18 cellular contexts compared by ENCODE assay signal in genomic region chr13:25165664-25166063, GRCh38. TPM values are rescaled to one million over a fixed set of nuclear protein-coding genes. Genes with fewer than 3 reads are reported as not detected.
A peak's percentile ranks its signal among the peaks of the same experiment; 100 is the strongest.
DNase-seq lines count a peak whose midpoint lies in the region; TF ChIP-seq lines count a peak whose summit lies in the region.
"Had no signal": no experiment of that assay in that cellular context is flagged by ENCODE, and none has a peak within 500 bp of the region (broad histone marks: within the 10 kb centered on the region; RNA-seq: fewer than 3 reads in every experiment).

No MANE protein-coding gene starts in this region.

- no peaks in the 10 kb centered on the region for H3K9me2 ChIP-seq in neural cell (ENCODE audit: insufficient read depth, low read length)

- H2AFZ ChIP-seq in neural cell (ENCODE audit: low read depth, low read length) = no peak overlapping the region

- no peak for TF ChIP-seq RAD21 in neural cell (conservative IDR thresholded peaks at IDR 0.05)

- H3F3A ChIP-seq in neural cell (ENCODE audit: insufficient read depth, low read length, poor library complexity, severe bottlenecking) = no peaks in the 10 kb centered on the region

- no peaks in the 10 kb centered on the region for H3K9me3 ChIP-seq in neural cell (ENCODE audit: low read length)
- H3K9me3 ChIP-seq: BE2C had no signal

- H3K27ac ChIP-seq in cingulate gyrus (ENCODE audit: low read depth, low read length) = peak overlapping the region; percentile 75
- peak overlapping the region; percentile 42 for H3K27ac ChIP-seq in neural cell (ENCODE audit: low read length)

- peak overlapping the region; percentile 72 for H3K4me3 ChIP-seq in neural cell (ENCODE audit: low read length)
- H3K4me3 ChIP-seq: GM12878 had no signal

- no peaks in the 10 kb centered on the region for H4K20me1 ChIP-seq in neural cell (ENCODE audit: insufficient read depth)

- no peak for TF ChIP-seq CTCF in neural cell (IDR thresholded peaks at IDR 0.05; ENCODE audit: poor library complexity, severe bottlenecking)
- no peak for TF ChIP-seq CTCF in GM10266 (IDR thresholded peaks at IDR 0.05; ENCODE audit: control insufficient read depth, insufficient read depth, low read depth, missing control alignments)

- peaks cover 9% of the 10 kb centered on the region for H3K36me3 ChIP-seq in neural cell (ENCODE audit: insufficient read depth, low read length)
- H3K36me3 ChIP-seq: BE2C had no signal

- no peak overlapping the region for H3K9ac ChIP-seq in neural cell (ENCODE audit: low read length)

- TF ChIP-seq EP300 in neural cell (conservative IDR thresholded peaks at IDR 0.05; ENCODE audit: poor library complexity, severe bottlenecking) = no peak

- no peaks in the 10 kb centered on the region for H3K27me3 ChIP-seq in neural cell (ENCODE audit: insufficient read depth, low read depth, low read length)

- H3K4me2 ChIP-seq in neural cell (ENCODE audit: low read length) = peak overlapping the region; percentile 88

- H3K79me2 ChIP-seq in neural cell (replicated peaks; ENCODE audit: insufficient read depth, low read length) = peaks cover 54% of the 10 kb centered on the region

- DNase-seq in NCI-H524 (lab: John Stamatoyannopoulos, UW) = peak; percentile 31 to 72
- no peak for DNase-seq in NCI-H524 treated with DMSO at 0.1 percent for 48 hours (lab: John Stamatoyannopoulos, UW)
- no peak for DNase-seq in medulla oblongata (ENCODE audit: extremely low spot score)
- no peak for DNase-seq in activated CD4-positive, alpha-beta T cell treated with anti-CD3 and anti-CD28 coated beads for 1 hour
- no peak for DNase-seq in GM10266 (ENCODE audit: extremely low spot score)
- DNase-seq in NCI-H748 (lab: John Stamatoyannopoulos, UW; ENCODE audit: unreplicated experiment) = no peak
- DNase-seq: 8988T; BE2C; CD4-positive, CD25-positive, alpha-beta regulatory T cell; COR-L47; GF-D8; MM.1S; NCI-H1092; NCI-H146; Right ventricle myocardium superior had no signal

TF ChIP-seq in neural cell, 6 proteins besides CTCF, POLR2A, EP300 and RAD21:
- no peak for TF ChIP-seq SMC3 (conservative IDR thresholded peaks at IDR 0.05; ENCODE audit: poor library complexity)
- TF ChIP-seq TAF1 (IDR thresholded peaks at IDR 0.05; ENCODE audit: low read depth) = no peak
- no peak for TF ChIP-seq POLR2AphosphoS5 (IDR thresholded peaks at IDR 0.05)
- TF ChIP-seq MXI1 (conservative IDR thresholded peaks at IDR 0.05; ENCODE audit: poor library complexity, severe bottlenecking) = no peak
- TF ChIP-seq REST (IDR thresholded peaks at IDR 0.05; ENCODE audit: borderline replicate concordance) = no peak
- TF ChIP-seq EZH2 (IDR thresholded peaks at IDR 0.05; ENCODE audit: borderline replicate concordance, insufficient read depth, low read length, poor library complexity, severe bottlenecking) = no peak

RNA-seq across cellular contexts. Expression of gene AMER2, which starts 6.4 kb away (rescaled TPM):
- polyA plus RNA-seq in neural cell = 32.9 and 33.2 TPM in 2 replicates
- polyA minus RNA-seq in neural cell = 99.3 and 106 TPM in 2 replicates
- polyA plus RNA-seq: CD4-positive, CD25-positive, alpha-beta regulatory T cell had no signal

Comparison
In these comparisons a context has a peak if more than half of its experiments do, and no peak if none do; other contexts are left out.
1. DNase-seq: peak in NCI-H524 (2 of 2); none in NCI-H524 treated with DMSO at 0.1 percent for 48 hours (single experiment), medulla oblongata (single experiment), activated CD4-positive, alpha-beta T cell treated with anti-CD3 and anti-CD28 coated beads for 1 hour (single experiment), GM10266 (single experiment) and NCI-H748 (single experiment).